In genomic region chr16:19690196-19690595, GRCh38 we compare ENCODE assay signal across 21 cellular contexts. TPM values are rescaled to one million over a fixed set of nuclear protein-coding genes. Genes with fewer than 3 reads are reported as not detected.
DNase-seq lines count a peak whose midpoint lies in the region; ATAC-seq, FAIRE-seq and TF ChIP-seq lines count a peak whose summit lies in the region.
"Had no signal": no experiment of that assay in that cellular context is flagged by ENCODE, and none has a peak within 500 bp of the region (broad histone marks: within the 10 kb centered on the region; RNA-seq: fewer than 3 reads in every experiment).

No MANE protein-coding gene starts in this region.

- H3K27me3 ChIP-seq in adrenal gland = no peaks in the 10 kb centered on the region
- no peaks in the 10 kb centered on the region for H3K27me3 ChIP-seq in right cardiac atrium (ENCODE audit: control insufficient read depth, insufficient read depth)

- H3K9me3 Mint-ChIP-seq in activated T-cell treated with anti-CD3 and anti-CD28 coated beads, Interleukin-2, amount 50 U/mL, for 24 hours = peaks cover 3% of the 10 kb centered on the region

- peaks cover 81% of the 10 kb centered on the region for H3K36me3 Mint-ChIP-seq in activated T-cell treated with anti-CD3 and anti-CD28 coated beads, Interleukin-2, amount 50 U/mL, for 24 hours (ENCODE audit: low read depth)

- H3K4me1 ChIP-seq in adrenal gland (replicated peaks in 1 of 2) (peaks cover 17 to 24% of the 10 kb centered on the region in 2 donors), right cardiac atrium (ENCODE audit: control insufficient read depth, insufficient read depth, low read length) (peaks cover 4% of the 10 kb centered on the region)
- H3K4me1 ChIP-seq: Caco-2 had no signal

- H3K27ac Mint-ChIP-seq in activated T-cell treated with anti-CD3 and anti-CD28 coated beads, Interleukin-2, amount 50 U/mL, for 24 hours = peak overlapping the region; percentile 67

- no peak for FAIRE-seq in D721Med (lab: Jason Lieb, UNC)
- FAIRE-seq: GM19239, kidney, urothelium cell line had no signal

- peaks cover 36% of the 10 kb centered on the region for H3K4me1 Mint-ChIP-seq in activated T-cell treated with anti-CD3 and anti-CD28 coated beads, Interleukin-2, amount 50 U/mL, for 24 hours (ENCODE audit: low read depth)

- no peak for TF ChIP-seq POLR2A in adrenal gland (IDR thresholded peaks at IDR 0.05)

- H3K36me3 ChIP-seq in adrenal gland (replicated peaks in 1 of 2) = peaks cover 0 to 18% of the 10 kb centered on the region in 2 donors

- H3K4me3 ChIP-seq in adrenal gland = no peak overlapping the region
- no peak overlapping the region for H3K4me3 ChIP-seq in right cardiac atrium (ENCODE audit: low read length)

- no peak for DNase-seq in activated T-cell treated with anti-CD3 and anti-CD28 coated beads, Interleukin-2, amount 50 U/mL, for 24 hours
- DNase-seq in activated T-cell treated with anti-CD3 and anti-CD28 coated beads, Interleukin-2, amount 50 U/mL, for 1 hour = no peak
- DNase-seq in adrenal gland (peak in 6 of 7 donors; percentile 50 to 73 (median 62)), right cardiac atrium (peak in 1 of 3 donors; percentile 64), substantia nigra (lab: John Stamatoyannopoulos, UW) (peak in 4 of 49 donors; percentile 6 to 16 (median 8)), D721Med (ENCODE audit: insufficient read length, low spot score) (no peak), NCI-H1436 (lab: John Stamatoyannopoulos, UW) (no peak)
- no peak for DNase-seq in activated CD4-positive, CD25-positive, alpha-beta regulatory T cell (lab: John Stamatoyannopoulos, UW)
- DNase-seq: activated gamma-delta T cell; Caco-2; central memory CD4-positive, alpha-beta T cell; head of caudate nucleus; kidney; NCI-H2029 treated with DMSO at 0.1 percent for 48 hours; NCI-H526; stimulated activated CD4-positive, alpha-beta T cell treated with anti-CD3 and anti-CD28 coated beads, Interleukin-2, amount 100 ng/mL, for 24 hours; stimulated activated CD8-positive, alpha-beta memory T cell treated with anti-CD3 and anti-CD28 coated beads, Interleukin-4, amount 100 ng/mL, for 48 hours; T-helper 9 cell had no signal

- no peak for TF ChIP-seq CTCF in adrenal gland (IDR thresholded peaks at IDR 0.05)
- TF ChIP-seq CTCF in D721Med (IDR thresholded peaks at IDR 0.05; ENCODE audit: insufficient read depth, missing control alignments) = no peak

- no peaks in the 10 kb centered on the region for H3K27me3 Mint-ChIP-seq in activated T-cell treated with anti-CD3 and anti-CD28 coated beads, Interleukin-2, amount 50 U/mL, for 24 hours

- intact Hi-C loops in adrenal gland (cut with DNase I) (no loop called here), right cardiac atrium (cut with DNase I) (loop anchor here in 1 of 4 donors (10.0 kb wide), 1 partner anchor 45 kb away; no protein-coding TSS in a partner anchor)

- WGBS in adrenal gland, 4 donors = 45 to 57% (median 53%) methylated on average over 4 of the region's 4 CpGs
- 60% methylated on average over 4 of the region's 4 CpGs for WGBS in right cardiac atrium

- no peak overlapping the region for H3K4me3 Mint-ChIP-seq in activated T-cell treated with anti-CD3 and anti-CD28 coated beads, Interleukin-2, amount 50 U/mL, for 24 hours

- H3K9me3 ChIP-seq in adrenal gland (replicated peaks in 1 of 3) (no peaks in the 10 kb centered on the region), right cardiac atrium (ENCODE audit: control insufficient read depth, low read length) (no peaks in the 10 kb centered on the region)
- H3K9me3 ChIP-seq: Caco-2 had no signal

- H3K27ac ChIP-seq in adrenal gland = peak overlapping the region in 3 of 5 donors; percentile 60 to 83 (median 75)
- H3K27ac ChIP-seq in right cardiac atrium (ENCODE audit: low read length) = no peak overlapping the region
- peak overlapping the region; percentile 79 for H3K27ac ChIP-seq in substantia nigra (ENCODE audit: low read depth, low read length, poor library complexity, severe bottlenecking)
- H3K27ac ChIP-seq: RWPE1 had no signal

- peak; percentile 54 to 70 for ATAC-seq in right cardiac atrium

RNA-seq across cellular contexts. Expression of gene KNOP1, which starts 27.8 kb away (rescaled TPM):
- 10 to 100 TPM in 7 of 8 donors, 1 to 10 TPM in 1; 8.1 to 17.7 (median 11.5) TPM for total RNA-seq in adrenal gland
- polyA plus RNA-seq in adrenal gland = 10 to 100 TPM; 13.5 to 30.6 (median 26.5) TPM
- total RNA-seq in right cardiac atrium = 1 to 10 TPM; 6.1 to 9.2 (median 7.9) TPM
- 12.5 TPM for polyA plus RNA-seq in right cardiac atrium

RNA-seq across cellular contexts. Expression of gene IQCK, which starts 27.9 kb away (rescaled TPM):
- total RNA-seq in adrenal gland = 10 to 100 TPM in 7 of 8 donors, 1 to 10 TPM in 1; 8.2 to 35.2 (median 14.4) TPM
- 10 to 100 TPM; 14.7 to 18.3 (median 16.7) TPM for polyA plus RNA-seq in adrenal gland
- 1 to 10 TPM; 5.1 to 8.3 (median 6.4) TPM for total RNA-seq in right cardiac atrium
- 5.1 TPM for polyA plus RNA-seq in right cardiac atrium

Comparison
In these comparisons a context has a peak if more than half of its experiments do, and no peak if none do; other contexts are left out.
1. DNase-seq: peak in adrenal gland (6 of 7); none in activated T-cell treated with anti-CD3 and anti-CD28 coated beads, Interleukin-2, amount 50 U/mL, for 24 hours (single experiment), activated T-cell treated with anti-CD3 and anti-CD28 coated beads, Interleukin-2, amount 50 U/mL, for 1 hour (single experiment), activated CD4-positive, CD25-positive, alpha-beta regulatory T cell (0 of 4), D721Med (single experiment) and NCI-H1436 (single experiment).